18 cellular contexts compared by ENCODE assay signal in the genomic region with DNA sequence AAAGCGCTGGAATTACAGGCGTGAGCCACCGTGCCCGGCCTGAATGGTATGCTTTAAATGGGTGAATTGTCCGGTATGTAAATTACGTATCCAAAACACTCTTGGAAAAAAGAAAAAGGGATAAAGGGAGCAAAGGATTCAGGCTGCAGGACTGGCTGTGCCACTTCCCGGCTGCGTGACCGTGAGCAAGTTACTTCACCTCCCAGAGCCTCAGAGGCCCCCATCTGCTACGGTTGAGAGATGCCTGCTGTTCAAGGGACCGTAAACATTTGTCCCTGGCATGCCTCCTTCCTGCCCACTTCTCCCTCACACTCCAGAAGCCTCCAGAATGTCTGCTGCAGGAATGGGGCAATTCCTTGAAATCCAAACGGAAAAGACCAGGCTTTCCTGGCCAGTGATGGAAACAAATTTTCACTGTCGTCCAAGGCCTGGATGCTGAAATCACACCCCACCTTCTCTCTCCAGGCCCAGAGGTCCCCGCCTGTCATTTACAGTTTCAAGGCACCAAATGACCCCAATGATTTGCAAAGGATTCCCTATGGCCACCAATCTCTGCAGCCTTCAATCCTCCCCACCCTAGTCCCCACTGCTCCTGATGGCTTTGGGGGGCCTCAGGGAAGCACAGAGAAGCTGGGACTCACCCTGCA. TPM values are rescaled to one million over a fixed set of nuclear protein-coding genes. Genes with fewer than 3 reads are reported as not detected.
DNase-seq lines count a peak whose midpoint lies in the region; ATAC-seq, FAIRE-seq and TF ChIP-seq lines count a peak whose summit lies in the region.
"Had no signal": no experiment of that assay in that cellular context is flagged by ENCODE, and none has a peak within 500 bp of the region (broad histone marks: within the 10 kb centered on the region; RNA-seq: fewer than 3 reads in every experiment).

No MANE protein-coding gene starts in this region.

- DNase-seq in G401 (ENCODE audit: low spot score) = peak; percentile 82
- DNase-seq in RCC 7860 (ENCODE audit: low spot score) = peak; percentile 96
- DNase-seq in hepatocyte (ENCODE audit: low spot score) = no peak
- peak; percentile 76 for DNase-seq in retina
- no peak for DNase-seq in stomach
- no peak for DNase-seq in inferior parietal cortex (ENCODE audit: extremely low spot score)
- DNase-seq in OCI-M2 (lab: John Stamatoyannopoulos, UW; ENCODE audit: unreplicated experiment) = no peak
- DNase-seq: activated CD4-positive, alpha-beta T cell treated with anti-CD3 and anti-CD28 coated beads for 36 hours; body of pancreas; KBM-7; NCI-H2029 treated with DMSO at 0.1 percent for 48 hours; stimulated activated CD4-positive, alpha-beta T cell treated with anti-CD3 and anti-CD28 coated beads, Interleukin-2, amount 100 ng/mL, for 48 hours; stimulated activated naive CD8-positive, alpha-beta T cell treated with anti-CD3 and anti-CD28 coated beads, Interleukin-15, Interleukin-2, amounts not matched to agents 100 U/mL and 50 U/mL, for 24 hours had no signal

- peak overlapping the region; percentile 45 for H3K27ac ChIP-seq in hepatocyte
- H3K27ac ChIP-seq in stomach = no peak overlapping the region
- H3K27ac ChIP-seq: C4-2B had no signal

- peaks cover 19% of the 10 kb centered on the region for H3K4me1 ChIP-seq in hepatocyte (ENCODE audit: insufficient read depth)
- peaks cover 14 to 35% (median 23%) of the 10 kb centered on the region in 4 donors for H3K4me1 ChIP-seq in stomach

- H3K4me3 ChIP-seq in hepatocyte (no peak overlapping the region), stomach (no peak overlapping the region)
- H3K4me3 ChIP-seq: body of pancreas, lung had no signal

- TF ChIP-seq POLR2A in stomach (IDR thresholded peaks at IDR 0.05) = no peak

- no peaks in the 10 kb centered on the region for H4K20me1 ChIP-seq in hepatocyte (ENCODE audit: insufficient read depth, poor library complexity, severe bottlenecking)

- TF ChIP-seq EP300 in stomach (IDR thresholded peaks at IDR 0.05) = no peak

- H3K9me3 ChIP-seq in hepatocyte (ENCODE audit: low read depth) (no peaks in the 10 kb centered on the region), stomach (no peaks in the 10 kb centered on the region)
- H3K9me3 ChIP-seq: body of pancreas had no signal

- no peaks in the 10 kb centered on the region for H3K9me2 ChIP-seq in hepatocyte (replicated peaks; ENCODE audit: insufficient read depth)

- peak; percentile 88 for FAIRE-seq in RCC 7860 (lab: Jason Lieb, UNC)
- FAIRE-seq: endometrium had no signal

- no peak overlapping the region for H2AFZ ChIP-seq in hepatocyte

- H3K36me3 ChIP-seq in hepatocyte (replicated peaks; ENCODE audit: insufficient read depth, low read depth) (no peaks in the 10 kb centered on the region), stomach (no peaks in the 10 kb centered on the region)

- intact Hi-C loops in stomach (cut with DNase I; ENCODE audit: low total_unique reads) = no loop called here

- no peak overlapping the region for H3K4me2 ChIP-seq in hepatocyte

- in situ Hi-C loops in G401 (cut with HindIII; ENCODE audit: low sequenced_read_pairs) = no loop called here

- TF ChIP-seq CTCF in hepatocyte (IDR thresholded peaks at IDR 0.05; ENCODE audit: poor library complexity) (no peak), stomach (IDR thresholded peaks at IDR 0.05) (no peak)

- H3K27me3 ChIP-seq in hepatocyte (no peaks in the 10 kb centered on the region), stomach (no peaks in the 10 kb centered on the region)
- H3K27me3 ChIP-seq: body of pancreas had no signal

- no peaks in the 10 kb centered on the region for H3K79me2 ChIP-seq in hepatocyte

- ATAC-seq in HG03280 (IDR thresholded peaks at IDR 0.05; ENCODE audit: unreplicated experiment) = no peak
- ATAC-seq: activated CD4-positive, alpha-beta T cell treated with anti-CD3 and anti-CD28 coated beads for 36 hours; activated T-helper 17 cell treated with anti-CD3 and anti-CD28 coated beads, Interleukin-2, amount 50 U/mL, for 72 hours; body of pancreas; stimulated activated naive CD8-positive, alpha-beta T cell treated with anti-CD3 and anti-CD28 coated beads, Interleukin-15, Interleukin-2, amounts not matched to agents 100 U/mL and 50 U/mL, for 24 hours had no signal

- WGBS in hepatocyte (ENCODE audit: low lambda C conversion rate, missing lambda C conversion rate) = 73% methylated on average over 14 of the region's 14 CpGs
- 68 to 77% (median 74%) methylated on average over 14 of the region's 14 CpGs for WGBS in stomach, 5 donors

RNA-seq across cellular contexts. Expression of a gene that starts 22.9 kb away (rescaled TPM):
- total RNA-seq in G401 (2014; rRNA removed; shearing (Covaris generic)) = 43.3 and 50.5 TPM in 2 replicates
- total RNA-seq in hepatocyte = 65.6 and 78.9 TPM in 2 replicates
- 119 and 134 TPM in 2 replicates for polyA plus RNA-seq in hepatocyte
- total RNA-seq in stomach = 100 to 1,000 TPM in 1 of 5 donors, 10 to 100 TPM in 3, 1 to 10 TPM in 1; 9.8 to 211 (median 46.6) TPM
- 100 to 1,000 TPM in 2 of 3 donors, 10 to 100 TPM in 1; 43.7 to 124 (median 118) TPM for polyA plus RNA-seq in stomach

RNA-seq across cellular contexts. Expression of a gene that starts 58.7 kb away (rescaled TPM):
- 18.2 and 28.1 TPM in 2 replicates for total RNA-seq in G401 (2014; rRNA removed; shearing (Covaris generic))
- total RNA-seq in hepatocyte (18.8 and 18.9 TPM in 2 replicates), stomach (10 to 100 TPM in 4 of 5 donors, 1 to 10 TPM in 1; 2.9 to 25.0 (median 16.0) TPM)
- polyA plus RNA-seq in hepatocyte (16.4 and 16.7 TPM in 2 replicates), stomach (10 to 100 TPM in 2 of 3 donors, 1 to 10 TPM in 1; 8.5 to 14.0 (median 11.3) TPM)

Comparison
In these comparisons a context has a peak if more than half of its experiments do, and no peak if none do; other contexts are left out.
1. DNase-seq: peak in G401 (single experiment), RCC 7860 (single experiment) and retina (single experiment); none in hepatocyte (single experiment), stomach (single experiment), inferior parietal cortex (single experiment) and OCI-M2 (single experiment).